ENCODE assay signal across 18 cellular contexts in genomic region chr17:82356028-82356427, GRCh38. TPM values are rescaled to one million over a fixed set of nuclear protein-coding genes. Genes with fewer than 3 reads are reported as not detected.
DNase-seq lines count a peak whose midpoint lies in the region; FAIRE-seq and TF ChIP-seq lines count a peak whose summit lies in the region.
"Had no signal": no experiment of that assay in that cellular context is flagged by ENCODE, and none has a peak within 500 bp of the region (broad histone marks: within the 10 kb centered on the region; RNA-seq: fewer than 3 reads in every experiment).

No MANE protein-coding gene starts in this region.

- H3K4me3 ChIP-seq in LNCaP clone FGC (ENCODE audit: low read depth, low read length) (no peak overlapping the region), kidney (ENCODE audit: low read length in 2 of 2) (no peak overlapping the region), retinal pigment epithelial cell (ENCODE audit: low read length) (no peak overlapping the region), coronary artery (no peak overlapping the region)
- H3K4me3 ChIP-seq: psoas muscle, SK-N-MC had no signal

- H3K36me3 ChIP-seq in kidney (ENCODE audit: control insufficient read depth in 1 of 2, insufficient read depth in 2 of 2, low read length in 2 of 2) = no peaks in the 10 kb centered on the region

- peaks cover 9% of the 10 kb centered on the region for H3K4me1 Mint-ChIP-seq in MCF 10A (ENCODE audit: insufficient read depth, unreplicated experiment)
- peaks cover 9% of the 10 kb centered on the region for H3K4me1 Mint-ChIP-seq in HFFc6 (ENCODE audit: low read depth)

- CTCF ChIA-PET in MCF 10A (lab: Yijun Ruan, JAX) = interaction anchor here (0.7 to 1.4 kb wide), 2 partner anchors 15 to 62 kb away, joined by 3 read pairs; partner anchors contain the start of genes HEXD and OGFOD3

- no peaks in the 10 kb centered on the region for H3K27me3 Mint-ChIP-seq in MCF 10A (ENCODE audit: insufficient read depth, unreplicated experiment)
- peaks cover 11% of the 10 kb centered on the region for H3K27me3 Mint-ChIP-seq in HFFc6 (ENCODE audit: insufficient read depth)

- no peaks in the 10 kb centered on the region for H3K9me3 ChIP-seq in kidney (ENCODE audit: control insufficient read depth in 1 of 2, low read length in 2 of 2)
- H3K9me3 ChIP-seq: psoas muscle had no signal

- no peak overlapping the region for H3K4me3 Mint-ChIP-seq in MCF 10A (ENCODE audit: unreplicated experiment)
- H3K4me3 Mint-ChIP-seq in HFFc6 = no peak overlapping the region
- H3K4me3 Mint-ChIP-seq: activated CD4-positive, alpha-beta memory T cell treated with anti-CD3 and anti-CD28 coated beads, Interleukin-2, amount 10 ng/mL, durations not matched to agents 7 days and 5 days; stimulated activated naive CD8-positive, alpha-beta T cell treated with anti-CD3 and anti-CD28 coated beads, Interleukin-15, Interleukin-2, amounts not matched to agents 100 ng/mL and 50 ng/mL, for 24 hours had no signal

- FAIRE-seq in kidney (lab: Jason Lieb, UNC) = no peak
- FAIRE-seq: GM19239 had no signal

- H3K27ac ChIP-seq in kidney (ENCODE audit: low read depth in 2 of 2, low read length in 2 of 2) (no peak overlapping the region), coronary artery (no peak overlapping the region)
- H3K27ac ChIP-seq: psoas muscle, SK-N-MC had no signal

- H3K27ac Mint-ChIP-seq in MCF 10A (ENCODE audit: low read depth, unreplicated experiment) (peak overlapping the region; percentile 73), HFFc6 (no peak overlapping the region)
- H3K27ac Mint-ChIP-seq: activated CD4-positive, alpha-beta memory T cell treated with anti-CD3 and anti-CD28 coated beads, Interleukin-2, amount 10 ng/mL, durations not matched to agents 7 days and 5 days; stimulated activated naive CD8-positive, alpha-beta T cell treated with anti-CD3 and anti-CD28 coated beads, Interleukin-15, Interleukin-2, amounts not matched to agents 100 ng/mL and 50 ng/mL, for 24 hours had no signal

- BruUV-seq in MCF 10A (replicated peaks; lab: Mats Ljungman, UMichigan) = no TSS peak

- H3K9ac ChIP-seq in kidney (ENCODE audit: low read length in 2 of 2) = no peak overlapping the region

- POLR2A ChIA-PET in MCF 10A (lab: Yijun Ruan, JAX) = interaction anchor here (0.9 to 1.9 kb wide), 8 partner anchors 11 to 360 kb away, joined by 3 to 11 read pairs (median 4); partner anchors contain the start of genes FN3KRP and HEXD

- H3K36me3 Mint-ChIP-seq in MCF 10A (ENCODE audit: insufficient read depth, unreplicated experiment) (no peaks in the 10 kb centered on the region), HFFc6 (ENCODE audit: low read depth) (no peaks in the 10 kb centered on the region)

- intact Hi-C loops in MCF 10A (cut with micrococcal nuclease) (loop anchor here (10.0 kb wide), 1 partner anchor 169 kb away; no protein-coding TSS in a partner anchor), kidney (cut with DNase I) (loop anchor here (5.0 to 10.0 kb wide), 2 partner anchors 191 to 419 kb away; no protein-coding TSS in a partner anchor)

- TF ChIP-seq CTCF in LNCaP clone FGC (IDR thresholded peaks at IDR 0.05; ENCODE audit: control insufficient read depth, extremely low read depth, insufficient read depth) (no peak), MCF 10A (IDR thresholded peaks at IDR 0.05; ENCODE audit: unreplicated experiment) (no peak), kidney (IDR thresholded peaks at IDR 0.05; ENCODE audit: borderline replicate concordance, extremely low read depth, insufficient read depth) (no peak), retinal pigment epithelial cell (conservative IDR thresholded peaks at IDR 0.05; ENCODE audit: low read depth, low read length) (no peak), HFFc6 (IDR thresholded peaks at IDR 0.05) (no peak), coronary artery (IDR thresholded peaks at IDR 0.05) (no peak)

- H3K9me3 Mint-ChIP-seq in MCF 10A (ENCODE audit: unreplicated experiment) (no peaks in the 10 kb centered on the region), HFFc6 (no peaks in the 10 kb centered on the region)
- H3K9me3 Mint-ChIP-seq: activated CD4-positive, alpha-beta memory T cell treated with anti-CD3 and anti-CD28 coated beads, Interleukin-2, amount 10 ng/mL, durations not matched to agents 7 days and 5 days; stimulated activated naive CD8-positive, alpha-beta T cell treated with anti-CD3 and anti-CD28 coated beads, Interleukin-15, Interleukin-2, amounts not matched to agents 100 ng/mL and 50 ng/mL, for 24 hours had no signal

- peaks cover 0 to 8% of the 10 kb centered on the region in 2 donors for H3K4me1 ChIP-seq in kidney (ENCODE audit: control insufficient read depth in 1 of 2, insufficient read depth in 1 of 2, low read depth in 1 of 2, low read length in 2 of 2)
- H3K4me1 ChIP-seq: psoas muscle had no signal

- DNase-seq in LNCaP clone FGC (ENCODE audit: low read depth) (peak; percentile 73), MCF 10A (ENCODE audit: unreplicated experiment) (peak; percentile 59), kidney (peak; percentile 88), retinal pigment epithelial cell (ENCODE audit: low read depth) (peak; percentile 53), HFFc6 (no peak), coronary artery (ENCODE audit: low spot score) (no peak), NCI-H2107 treated with DMSO at 0.1 percent for 48 hours (lab: John Stamatoyannopoulos, UW; ENCODE audit: unreplicated experiment) (no peak), NCI-H1436 treated with DMSO at 0.1 percent for 48 hours (lab: John Stamatoyannopoulos, UW) (no peak)
- DNase-seq: activated CD4-positive, alpha-beta memory T cell treated with anti-CD3 and anti-CD28 coated beads, Interleukin-2, amount 10 ng/mL, durations not matched to agents 7 days and 5 days; AML-193; glutamatergic neuron; NCI-H1417 treated with DMSO at 0.1 percent for 48 hours; psoas muscle had no signal

RNA-seq across cellular contexts. Expression of gene TEX19, which starts 3.0 kb away (rescaled TPM):
- total RNA-seq in MCF 10A (2022) (not detected in 2 replicates), kidney (not detected)
- not detected for polyA plus RNA-seq in kidney (ENCODE audit: insufficient read depth, low read depth, low replicate concordance)
- under 1 TPM in 2 of 6 experiments, not detected in 4; 0.10 to 0.14 TPM for total RNA-seq in HFFc6 (2021; fragmentation: NEBNext Ultra II Directional; extraction: Animal tissue kit (Norgen Biotek cat#: 25700))
- total RNA-seq: activated CD4-positive, alpha-beta memory T cell treated with anti-CD3 and anti-CD28 coated beads, Interleukin-2, amount 10 ng/mL, durations not matched to agents 7 days and 5 days; cerebellum had no signal

RNA-seq across cellular contexts. Expression of gene UTS2R, which starts 15.5 kb away (rescaled TPM):
- total RNA-seq in MCF 10A (2022) (not detected in 2 replicates), kidney (not detected)
- not detected for polyA plus RNA-seq in kidney (ENCODE audit: insufficient read depth, low read depth, low replicate concordance)
- total RNA-seq in HFFc6 (2021; fragmentation: NEBNext Ultra II Directional; extraction: Animal tissue kit (Norgen Biotek cat#: 25700)) = not detected
- total RNA-seq: activated CD4-positive, alpha-beta memory T cell treated with anti-CD3 and anti-CD28 coated beads, Interleukin-2, amount 10 ng/mL, durations not matched to agents 7 days and 5 days; cerebellum had no signal

RNA-seq across cellular contexts. Expression of gene SECTM1, which starts 22.5 kb away (rescaled TPM):
- total RNA-seq in MCF 10A (2022) (7.5 and 13.4 TPM in 2 replicates), kidney (87.5 TPM)
- polyA plus RNA-seq in kidney (ENCODE audit: insufficient read depth, low read depth, low replicate concordance) = 15.4 TPM
- 1 to 10 TPM; 1.7 to 3.9 (median 2.8) TPM for total RNA-seq in HFFc6 (2021; fragmentation: NEBNext Ultra II Directional; extraction: Animal tissue kit (Norgen Biotek cat#: 25700))

RNA-seq across cellular contexts. Expression of gene CD7, which starts 38.6 kb away (rescaled TPM):
- 0.63 and 0.71 TPM in 2 replicates for total RNA-seq in MCF 10A (2022)
- total RNA-seq in kidney = 9.2 TPM
- 1.0 TPM for polyA plus RNA-seq in kidney (ENCODE audit: insufficient read depth, low read depth, low replicate concordance)
- total RNA-seq in HFFc6 (2021; fragmentation: NEBNext Ultra II Directional; extraction: Animal tissue kit (Norgen Biotek cat#: 25700)) = under 1 TPM in 1 of 6 experiments, not detected in 5; 0.20 TPM
- total RNA-seq: cerebellum, myocyte had no signal

Comparison
In these comparisons a context has a peak if more than half of its experiments do, and no peak if none do; other contexts are left out.
1. DNase-seq: peak in LNCaP clone FGC (single experiment), MCF 10A (single experiment), kidney (single experiment) and retinal pigment epithelial cell (single experiment); none in HFFc6 (single experiment), coronary artery (single experiment), NCI-H2107 treated with DMSO at 0.1 percent for 48 hours (single experiment) and NCI-H1436 treated with DMSO at 0.1 percent for 48 hours (single experiment).